In the genomic region with DNA sequence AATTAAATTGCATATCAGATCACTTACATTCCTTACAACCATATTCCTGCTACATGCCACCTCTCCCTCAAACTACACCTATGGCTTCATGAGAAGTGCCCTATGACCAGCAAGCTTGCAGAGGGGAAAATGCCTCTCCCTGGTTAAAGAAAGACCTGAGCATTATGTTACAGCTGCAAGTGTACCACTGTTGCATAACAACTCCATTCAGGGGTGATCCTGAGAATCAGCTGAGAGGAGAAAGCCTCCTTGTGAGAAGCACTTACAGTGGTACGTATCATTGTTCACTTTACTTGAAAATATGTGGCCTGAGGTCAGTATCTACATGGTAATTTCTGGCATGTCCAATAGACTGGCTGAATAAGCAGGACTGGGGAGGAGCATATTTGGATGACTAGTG, we compare ENCODE assay signal across 25 cellular contexts. TPM values are rescaled to one million over a fixed set of nuclear protein-coding genes. Genes with fewer than 3 reads are reported as not detected.
"Had no signal": no experiment of that assay in that cellular context is flagged by ENCODE, and none has a peak within 500 bp of the region (broad histone marks: within the 10 kb centered on the region; RNA-seq: fewer than 3 reads in every experiment).

No MANE protein-coding gene starts in this region.

- H3K4me3 ChIP-seq: colonic mucosa, esophagus squamous epithelium, gastroesophageal sphincter, heart left ventricle, hepatocyte, left lung, lower lobe of right lung, mucosa of descending colon had no signal

- DNase-seq: colonic mucosa; cortex of kidney; effector CD8-positive, alpha-beta T cell; effector memory CD8-positive, alpha-beta T cell; endodermal cell; erythroblast; esophagus squamous epithelium; foreskin keratinocyte; heart left ventricle; hypothalamus; immature natural killer cell; left cardiac atrium; left lung; left ventricle myocardium superior; lower lobe of right lung; mesenchymal stem cell; mucosa of descending colon had no signal

- H3K9me3 ChIP-seq: colonic mucosa, esophagus squamous epithelium, gastroesophageal sphincter, heart left ventricle, left lung, lower lobe of right lung, mucosa of descending colon had no signal

- H3K36me3 ChIP-seq: colonic mucosa, esophagus squamous epithelium, gastroesophageal sphincter, heart left ventricle, left lung, lower lobe of right lung had no signal

- ATAC-seq: effector memory CD8-positive, alpha-beta T cell; esophagus mucosa; foreskin keratinocyte; gastroesophageal sphincter; heart left ventricle; left cardiac atrium; left lung; left ventricle myocardium superior; lower lobe of right lung; mucosa of descending colon had no signal

- FAIRE-seq: endometrium, frontal cortex, islet of Langerhans, keratinocyte had no signal

- H3K4me2 ChIP-seq: hepatocyte had no signal

- H3K4me1 ChIP-seq: colonic mucosa, esophagus squamous epithelium, left lung, lower lobe of right lung had no signal

- H3K27ac ChIP-seq: colonic mucosa, epithelial cell of prostate, esophagus squamous epithelium, foreskin keratinocyte, gastroesophageal sphincter, heart left ventricle, hepatocyte, left lung, lower lobe of right lung had no signal

- H2AFZ ChIP-seq: hepatocyte had no signal

- H3K27me3 ChIP-seq: colonic mucosa, esophagus squamous epithelium, foreskin keratinocyte, gastroesophageal sphincter, heart left ventricle, hepatocyte, left lung had no signal

RNA-seq across cellular contexts. Expression of a gene that starts 50.5 kb away (rescaled TPM):
- total RNA-seq: foreskin keratinocyte had no signal
- polyA plus RNA-seq: foreskin keratinocyte, immature natural killer cell, keratinocyte had no signal
